21 cellular contexts compared by ENCODE assay signal in genomic region chr9:117672397-117672796, GRCh38. TPM values are rescaled to one million over a fixed set of nuclear protein-coding genes. Genes with fewer than 3 reads are reported as not detected.
A peak's percentile ranks its signal among the peaks of the same experiment; 100 is the strongest.
DNase-seq lines count a peak whose midpoint lies in the region; ATAC-seq and TF ChIP-seq lines count a peak whose summit lies in the region.
"Had no signal": no experiment of that assay in that cellular context is flagged by ENCODE, and none has a peak within 500 bp of the region (broad histone marks: within the 10 kb centered on the region; RNA-seq: fewer than 3 reads in every experiment).

No MANE protein-coding gene starts in this region.

- peak; percentile 56 for DNase-seq in BJ (ENCODE audit: low read depth)
- peak; percentile 89 for DNase-seq in LHCN-M2 (ENCODE audit: low read depth)
- peak; percentile 56 for DNase-seq in brain microvascular endothelial cell
- DNase-seq in kidney epithelial cell (ENCODE audit: low read depth), result peak; percentile 16
- no peak for DNase-seq in activated effector memory CD4-positive, alpha-beta T cell treated with anti-CD3 and anti-CD28 coated beads, Interleukin-2, amount 50 U/mL, for 16 hours
- no peak for DNase-seq in activated naive CD4-positive, alpha-beta T cell (lab: John Stamatoyannopoulos, UW)
- DNase-seq: activated CD8-positive, alpha-beta memory T cell treated with anti-CD3 and anti-CD28 coated beads for 24 hours; Caco-2; HCEC 1CT; immature natural killer cell; MV-4-11; retina; RPMI8226; stimulated activated CD4-positive, alpha-beta T cell treated with anti-CD3 and anti-CD28 coated beads, Interleukin-2, amount 100 ng/mL, for 24 hours; T-helper 17 cell had no signal

- H3K27ac ChIP-seq in brain microvascular endothelial cell, result no peak overlapping the region
- H3K27ac ChIP-seq: neural progenitor cell, suprapubic skin had no signal

- CTCF ChIA-PET in BJ (lab: Yijun Ruan, JAX), result no interaction called here

- no peaks in the 10 kb centered on the region for H3K36me3 ChIP-seq in BJ (ENCODE audit: control insufficient read depth, insufficient read depth, low read length)
- H3K36me3 ChIP-seq in brain microvascular endothelial cell (replicated peaks), result no peaks in the 10 kb centered on the region
- no peaks in the 10 kb centered on the region for H3K36me3 ChIP-seq in kidney epithelial cell (ENCODE audit: control insufficient read depth, insufficient read depth, low read length)
- H3K36me3 ChIP-seq: neural progenitor cell, suprapubic skin had no signal

- POLR2A ChIA-PET in BJ (lab: Charles Lee), result no interaction called here

- H3K27me3 ChIP-seq in BJ (ENCODE audit: control insufficient read depth, insufficient read depth, low read length) (no peaks in the 10 kb centered on the region), brain microvascular endothelial cell (replicated peaks) (no peaks in the 10 kb centered on the region), kidney epithelial cell (ENCODE audit: control insufficient read depth, insufficient read depth, low read length) (no peaks in the 10 kb centered on the region)
- H3K27me3 ChIP-seq: neural progenitor cell, suprapubic skin had no signal

- H3K4me3 ChIP-seq in BJ (ENCODE audit: low read depth, low read length), result no peak overlapping the region
- H3K4me3 ChIP-seq in brain microvascular endothelial cell (ENCODE audit: low read depth, low read length), result no peak overlapping the region
- no peak overlapping the region for H3K4me3 ChIP-seq in kidney epithelial cell (ENCODE audit: low read depth, low read length)
- H3K4me3 ChIP-seq: neural progenitor cell, suprapubic skin had no signal

- TF ChIP-seq CTCF in BJ (IDR thresholded peaks at IDR 0.05; ENCODE audit: insufficient read depth, low read depth, low read length), result no peak
- TF ChIP-seq CTCF in brain microvascular endothelial cell (IDR thresholded peaks at IDR 0.05; ENCODE audit: low read depth, low read length, missing control alignments), result no peak
- no peak for TF ChIP-seq CTCF in kidney epithelial cell (IDR thresholded peaks at IDR 0.05; ENCODE audit: insufficient read depth, low read length, poor library complexity, severe bottlenecking)

- in situ Hi-C loops in brain microvascular endothelial cell (cut with HindIII; ENCODE audit: low pct_ligation_motif_present, low sequenced_read_pairs), result no loop called here

- no peak for ATAC-seq in GM18907 (IDR thresholded peaks at IDR 0.05; ENCODE audit: unreplicated experiment)
- no peak for ATAC-seq in HG03521 (IDR thresholded peaks at IDR 0.05; ENCODE audit: unreplicated experiment)
- ATAC-seq: T-helper 17 cell, WTC11 had no signal

RNA-seq across cellular contexts. Expression of gene TLR4, which starts 31.8 kb away (rescaled TPM):
- 5.4 and 9.2 TPM in 2 replicates for polyA plus RNA-seq in BJ (2011; rRNA removed)
- 10.3 and 12.8 TPM in 2 replicates for polyA minus RNA-seq in BJ (2011; rRNA and poly(A)+ RNA removed)
- 11.0 and 15.2 TPM in 2 replicates for total RNA-seq in LHCN-M2 (2014; rRNA removed)
- polyA plus RNA-seq in LHCN-M2 (2012), result 10.3 TPM
- total RNA-seq in kidney epithelial cell, result 5.2 and 5.9 TPM in 2 replicates
- total RNA-seq: activated T-helper 1 cell treated with anti-CD3 and anti-CD28 coated beads, Interleukin-12 subunit alpha, Interleukin-12 subunit beta, Interleukin-2, Interleukin-4 antibody, amounts not matched to agents 30 ng/mL and 10 ng/mL and 1 ng/mL, durations not matched to agents 14 hours and 24 hours and 36 hours; Caco-2 had no signal

Comparison
In these comparisons a context has a peak if more than half of its experiments do, and no peak if none do; other contexts are left out.
1. DNase-seq: peak in BJ (single experiment), LHCN-M2 (single experiment), brain microvascular endothelial cell (single experiment) and kidney epithelial cell (single experiment); none in activated effector memory CD4-positive, alpha-beta T cell treated with anti-CD3 and anti-CD28 coated beads, Interleukin-2, amount 50 U/mL, for 16 hours (single experiment) and activated naive CD4-positive, alpha-beta T cell (0 of 4).